ENCODE assay signal across 1 cellular context in genomic region chr6:11323666-11324452, GRCh38.
TF ChIP-seq lines count a peak whose summit lies in the region.

No MANE protein-coding gene starts in this region.

TF ChIP-seq in SK-N-SH treated with all-trans-retinoic acid at 6 μM for 48 hours, 23 proteins besides CTCF, POLR2A, EP300 and RAD21 (continued from another document):
- TF ChIP-seq PATZ1 (CRISPR knock-in tag; IDR thresholded peaks at IDR 0.05; ENCODE audit: borderline replicate concordance) (no peak), ZNF565 (CRISPR knock-in tag; conservative IDR thresholded peaks at IDR 0.05; ENCODE audit: low read depth) (no peak), RARB (CRISPR knock-in tag; IDR thresholded peaks at IDR 0.05) (no peak), CSDC2 (CRISPR knock-in tag; IDR thresholded peaks at IDR 0.05) (no peak)
TF ChIP-seq in SK-N-SH treated with all-trans-retinoic acid at 6 μM for 48 hours: peak in this region for 0.
